10 cellular contexts compared by ENCODE assay signal in genomic region chr18:35158728-35159443, GRCh38.
A peak's percentile ranks its signal among the peaks of the same experiment; 100 is the strongest.
DNase-seq lines count a peak whose midpoint lies in the region; ATAC-seq and TF ChIP-seq lines count a peak whose summit lies in the region.
"Had no signal": no experiment of that assay in that cellular context is flagged by ENCODE, and none has a peak within 500 bp of the region (broad histone marks: within the 10 kb centered on the region; RNA-seq: fewer than 3 reads in every experiment).

No MANE protein-coding gene starts in this region.

- no peaks in the 10 kb centered on the region for H3K36me3 ChIP-seq in spleen

- no peaks in the 10 kb centered on the region for H3K27me3 ChIP-seq in spleen (replicated peaks in 1 of 7)

- DNase-seq in activated CD4-positive, CD25-positive, alpha-beta regulatory T cell treated with anti-CD3 and anti-CD28 coated beads, Interleukin-2, amount 50 U/mL, for 72 hours, result no peak
- DNase-seq in SKM-1 treated with dmso at 0.1 percent for 144 hours (lab: John Stamatoyannopoulos, UW; ENCODE audit: unreplicated experiment), result peak; percentile 84
- DNase-seq in spleen, result no peak
- no peak for DNase-seq in cerebellar nuclear complex (lab: John Stamatoyannopoulos, UW)
- DNase-seq in occipital lobe (lab: John Stamatoyannopoulos, UW), result no peak
- no peak for DNase-seq in RKO (ENCODE audit: low spot score)
- DNase-seq: activated gamma-delta T cell treated with Interleukin-2 at 50 U/mL for 16 hours, NCI-H524 had no signal

- H3K9me3 ChIP-seq in spleen, result no peaks in the 10 kb centered on the region

- H3K4me3 ChIP-seq in spleen, result no peak overlapping the region

- peak overlapping the region in 5 of 8 donors; percentile 27 to 57 (median 53) for H3K27ac ChIP-seq in spleen

- intact Hi-C loops in spleen (cut with DNase I; ENCODE audit: low total_unique reads), result no loop called here

- peak; percentile 35 to 66 for ATAC-seq in activated CD4-positive, CD25-positive, alpha-beta regulatory T cell treated with anti-CD3 and anti-CD28 coated beads, Interleukin-2, amount 50 U/mL, for 24 hours
- peak; percentile 92 for ATAC-seq in HG03135 (IDR thresholded peaks at IDR 0.05; ENCODE audit: unreplicated experiment)

- H3K4me1 ChIP-seq in spleen, result peaks cover 0 to 37% (median 20%) of the 10 kb centered on the region in 6 donors

- TF ChIP-seq CTCF in spleen (IDR thresholded peaks at IDR 0.05 in 8 of 11, conservative IDR thresholded peaks at IDR 0.05 in 3 of 11), result no peak

- WGBS in spleen, 5 donors, result 37 to 49% (median 44%) methylated on average over 4 of the region's 4 CpGs

- TF ChIP-seq POLR2A in spleen (IDR thresholded peaks at IDR 0.05), result no peak
